Comparison of ENCODE assay signal across 19 cellular contexts in the genomic region with DNA sequence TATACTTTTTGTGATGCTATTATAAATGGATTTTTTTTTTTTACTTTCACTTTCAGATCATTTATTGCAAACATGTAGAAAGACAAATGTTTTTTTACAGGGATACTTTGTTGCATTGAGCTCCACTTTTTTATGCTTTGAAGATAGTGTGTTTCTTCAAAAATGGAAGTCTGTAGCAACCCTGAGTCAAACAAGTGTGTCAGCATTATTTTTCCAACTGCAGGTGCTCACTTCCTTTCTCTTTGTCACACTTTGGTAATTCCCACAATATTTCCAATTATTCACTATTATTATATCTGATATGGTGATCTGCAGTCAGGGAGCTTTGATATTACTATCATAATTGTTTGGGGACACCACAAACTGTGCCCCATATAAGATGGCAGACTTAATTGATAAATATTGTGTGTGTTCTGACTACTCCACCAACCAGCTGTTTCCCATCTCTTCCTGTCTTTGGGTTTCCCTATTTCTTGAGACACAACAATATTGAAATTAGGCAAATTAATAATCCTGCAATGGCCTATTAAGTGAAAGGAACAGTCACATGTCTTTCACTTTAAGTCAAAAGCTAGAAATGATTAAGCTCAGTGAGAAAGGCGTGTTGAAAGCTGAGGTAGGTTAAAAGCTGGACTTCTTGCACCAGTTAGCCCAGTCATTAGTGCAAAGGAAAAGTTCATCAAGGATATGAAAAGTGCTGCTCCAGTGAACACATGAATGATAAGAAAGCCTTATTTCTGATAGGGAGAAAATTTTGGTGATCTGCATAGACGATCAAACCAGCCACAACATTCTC.
"Had no signal": no experiment of that assay in that cellular context is flagged by ENCODE, and none has a peak within 500 bp of the region (broad histone marks: within the 10 kb centered on the region; RNA-seq: fewer than 3 reads in every experiment).

No MANE protein-coding gene starts in this region.

- H3K4me3 Mint-ChIP-seq: naive thymus-derived CD8-positive, alpha-beta T cell; neural crest cell had no signal

- DNase-seq: cortex of kidney; dorsolateral prefrontal cortex; effector CD8-positive, alpha-beta T cell; heart right ventricle; islet precursor cell; mammary epithelial cell; mucosa of descending colon; naive thymus-derived CD8-positive, alpha-beta T cell; posterior cingulate gyrus; stimulated activated CD4-positive, alpha-beta T cell treated with anti-CD3 and anti-CD28 coated beads, Interleukin-2, amount 100 ng/mL, for 24 hours; stimulated activated CD4-positive, alpha-beta T cell treated with anti-CD3 and anti-CD28 coated beads, Interleukin-4, amount 100 ng/mL, for 4 hours; stimulated activated naive CD4-positive, alpha-beta T cell treated with Interleukin-2 at 50 U/mL for 16 hours; upper lobe of left lung; uterus had no signal

- H3K36me3 ChIP-seq: heart right ventricle, sigmoid colon, upper lobe of left lung, uterus had no signal

- H3K9me3 ChIP-seq: sigmoid colon, uterus had no signal

- ATAC-seq: heart right ventricle; left lobe of liver; mucosa of descending colon; naive thymus-derived CD8-positive, alpha-beta T cell had no signal

- H3K27me3 Mint-ChIP-seq: naive thymus-derived CD8-positive, alpha-beta T cell had no signal

- H3K4me3 ChIP-seq: dorsolateral prefrontal cortex, heart right ventricle, mucosa of descending colon, sigmoid colon, skin epidermis, upper lobe of left lung, uterus had no signal

- H3K27me3 ChIP-seq: dorsolateral prefrontal cortex, heart right ventricle, sigmoid colon, upper lobe of left lung, uterus had no signal

- FAIRE-seq: frontal cortex had no signal

- H3K4me1 ChIP-seq: sigmoid colon, upper lobe of left lung, uterus had no signal

- H3K27ac ChIP-seq: dorsolateral prefrontal cortex, heart right ventricle, sigmoid colon, skin epidermis, upper lobe of left lung, uterus had no signal
